In the genomic region with DNA sequence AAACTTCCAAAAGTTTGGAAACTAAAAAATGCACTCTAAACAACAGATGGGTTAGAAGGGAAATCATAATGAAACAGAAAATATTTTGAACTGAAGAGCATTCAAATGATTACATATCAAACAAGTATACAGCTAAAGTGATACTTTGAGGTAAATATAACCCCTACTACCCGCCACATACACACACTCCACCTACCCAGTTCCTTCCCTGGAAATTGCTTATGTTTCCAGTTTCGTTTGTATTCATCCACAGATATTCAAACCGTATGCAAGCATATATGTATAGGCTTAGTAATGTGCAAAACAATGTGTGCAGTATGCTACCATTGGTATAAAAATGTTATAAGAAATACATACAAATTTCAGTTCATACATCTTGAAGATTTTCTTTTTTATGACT, we compare ENCODE assay signal across 9 cellular contexts.
"Had no signal": no experiment of that assay in that cellular context is flagged by ENCODE, and none has a peak within 500 bp of the region (broad histone marks: within the 10 kb centered on the region; RNA-seq: fewer than 3 reads in every experiment).

No MANE protein-coding gene starts in this region.

- H3K4me3 ChIP-seq: GM23248, HAP-1 had no signal

- H3K4me1 ChIP-seq: HAP-1 had no signal

- H3K9me3 ChIP-seq: HAP-1 had no signal

- H3K36me3 ChIP-seq: HAP-1 had no signal

- H3K4me1 Mint-ChIP-seq: IgD-negative memory B cell had no signal

- DNase-seq: GOT3, H7, HFFc6 had no signal

- H3K4me3 Mint-ChIP-seq: HFFc6 had no signal

- ATAC-seq: HCT116, HepG2 had no signal

- H3K27ac ChIP-seq: GM23248, HL-60 had no signal

- H3K27ac Mint-ChIP-seq: HFFc6, IgD-negative memory B cell had no signal
